Comparison of ENCODE assay signal across 8 cellular contexts in the genomic region with DNA sequence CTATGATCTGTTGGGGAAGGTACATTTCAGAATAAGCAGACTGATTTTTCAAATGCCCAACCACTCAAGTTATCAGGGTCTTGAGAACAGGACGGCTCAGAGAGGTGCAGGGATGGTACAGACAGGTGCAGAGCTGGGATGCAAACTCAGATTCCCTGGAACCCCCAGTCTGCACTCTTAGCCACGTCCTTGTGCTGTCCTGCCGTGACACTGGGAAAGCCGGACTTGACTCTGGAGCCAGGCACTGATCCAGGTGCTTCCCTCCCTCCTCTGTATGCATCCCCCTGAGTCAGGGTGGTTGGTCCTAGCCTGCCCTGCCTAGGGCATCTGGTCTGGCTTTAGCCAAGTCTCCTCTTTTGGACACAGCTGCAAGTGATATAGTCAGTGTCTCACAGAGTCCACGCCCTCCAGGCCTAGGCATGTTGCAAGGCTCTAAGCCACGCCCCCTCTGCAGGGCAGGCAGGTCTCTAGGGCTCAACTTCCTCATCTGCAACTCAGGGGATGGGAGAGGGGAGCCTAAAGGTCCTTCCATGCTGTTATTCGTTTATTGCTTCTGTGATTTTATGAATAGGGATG.
DNase-seq lines count a peak whose midpoint lies in the region; ATAC-seq and TF ChIP-seq lines count a peak whose summit lies in the region.

No MANE protein-coding gene starts in this region.

- H3K27me3 ChIP-seq in adrenal gland (no peaks in the 10 kb centered on the region), osteoblast (ENCODE audit: insufficient read depth, low read length) (no peaks in the 10 kb centered on the region)

- H3K4me2 ChIP-seq in osteoblast (ENCODE audit: insufficient read depth, low read length) = no peak overlapping the region

- peak; percentile 29 to 55 for ATAC-seq in natural killer cell treated with Interleukin-12 subunit alpha and Interleukin-12 subunit beta and Interleukin-15 and Interleukin-18, amount 100 ng/mL, for 72 hours
- ATAC-seq in natural killer cell (no peak), GM18909 (IDR thresholded peaks at IDR 0.05; ENCODE audit: poor library complexity, unreplicated experiment) (no peak)

- H2AFZ ChIP-seq in osteoblast (ENCODE audit: low read length) = no peak overlapping the region

- H3K4me1 ChIP-seq in adrenal gland (replicated peaks in 1 of 2) (peaks cover 0 to 7% of the 10 kb centered on the region in 2 donors), osteoblast (ENCODE audit: insufficient read depth, low read length) (no peaks in the 10 kb centered on the region)

- no peak overlapping the region for H3K4me3 Mint-ChIP-seq in natural killer cell treated with Interleukin-12 subunit alpha and Interleukin-12 subunit beta and Interleukin-15 and Interleukin-18, amount 100 ng/mL, for 72 hours
- H3K4me3 Mint-ChIP-seq in natural killer cell = no peak overlapping the region

- H3K4me3 ChIP-seq in adrenal gland (no peak overlapping the region), osteoblast (ENCODE audit: insufficient read depth, low read length) (no peak overlapping the region)

- WGBS in adrenal gland, 4 donors = 48 to 86% (median 69%) methylated on average over 4 to 7 of the region's 7 CpGs

- H3K36me3 ChIP-seq in adrenal gland (replicated peaks in 1 of 2) = no peaks in the 10 kb centered on the region
- H3K36me3 ChIP-seq in osteoblast (ENCODE audit: insufficient read depth, low read length) = no peaks in the 10 kb centered on the region

- no peak overlapping the region for H3K27ac Mint-ChIP-seq in natural killer cell treated with Interleukin-12 subunit alpha and Interleukin-12 subunit beta and Interleukin-15 and Interleukin-18, amount 100 ng/mL, for 72 hours
- H3K27ac Mint-ChIP-seq in natural killer cell = no peak overlapping the region

- H3K79me2 ChIP-seq in osteoblast (ENCODE audit: insufficient read depth, low read length) = no peaks in the 10 kb centered on the region

- intact Hi-C loops in natural killer cell (cut with micrococcal nuclease) (no loop called here), adrenal gland (cut with DNase I) (no loop called here)

- H3K9me3 ChIP-seq in adrenal gland (replicated peaks in 1 of 3) = no peaks in the 10 kb centered on the region
- no peaks in the 10 kb centered on the region for H3K9me3 ChIP-seq in osteoblast (ENCODE audit: low read depth, low read length)

- TF ChIP-seq CTCF in natural killer cell (IDR thresholded peaks at IDR 0.05) (no peak), adrenal gland (IDR thresholded peaks at IDR 0.05) (no peak), osteoblast (IDR thresholded peaks at IDR 0.05; ENCODE audit: extremely low read depth, low read depth, low read length) (no peak)

- no peak for DNase-seq in natural killer cell treated with Interleukin-12 subunit alpha and Interleukin-12 subunit beta and Interleukin-15 and Interleukin-18, amount 100 ng/mL, for 72 hours (ENCODE audit: low spot score)
- DNase-seq in natural killer cell (no peak), NCI-H69 (lab: John Stamatoyannopoulos, UW) (peak; percentile 83), adrenal gland (peak in 6 of 7 donors; percentile 29 to 66 (median 30)), osteoblast (ENCODE audit: insufficient read length, low spot score, missing footprints) (peak; percentile 69), cerebellar cortex (ENCODE audit: low spot score) (no peak), NCI-H226 (no peak)

- no peaks in the 10 kb centered on the region for H3K36me3 Mint-ChIP-seq in natural killer cell treated with Interleukin-12 subunit alpha and Interleukin-12 subunit beta and Interleukin-15 and Interleukin-18, amount 100 ng/mL, for 72 hours
- H3K36me3 Mint-ChIP-seq in natural killer cell = no peaks in the 10 kb centered on the region

- peaks cover 0 to 15% of the 10 kb centered on the region in 2 donors for H3K27me3 Mint-ChIP-seq in natural killer cell treated with Interleukin-12 subunit alpha and Interleukin-12 subunit beta and Interleukin-15 and Interleukin-18, amount 100 ng/mL, for 72 hours
- peaks cover 10 to 17% of the 10 kb centered on the region in 2 donors for H3K27me3 Mint-ChIP-seq in natural killer cell (ENCODE audit: low read depth in 2 of 2)

- H4K20me1 ChIP-seq in osteoblast (ENCODE audit: insufficient read depth, low read length) = no peaks in the 10 kb centered on the region

- H3K9me3 Mint-ChIP-seq in natural killer cell treated with Interleukin-12 subunit alpha and Interleukin-12 subunit beta and Interleukin-15 and Interleukin-18, amount 100 ng/mL, for 72 hours = no peaks in the 10 kb centered on the region
- no peaks in the 10 kb centered on the region for H3K9me3 Mint-ChIP-seq in natural killer cell

- TF ChIP-seq POLR2A in adrenal gland (IDR thresholded peaks at IDR 0.05) = no peak

- H3K27ac ChIP-seq in adrenal gland (no peak overlapping the region), osteoblast (ENCODE audit: low read depth, low read length) (no peak overlapping the region)

- H3K4me1 Mint-ChIP-seq in natural killer cell treated with Interleukin-12 subunit alpha and Interleukin-12 subunit beta and Interleukin-15 and Interleukin-18, amount 100 ng/mL, for 72 hours (ENCODE audit: low read depth in 2 of 2) = peaks cover 0 to 5% of the 10 kb centered on the region in 2 donors
- peaks cover 3 to 4% of the 10 kb centered on the region in 2 donors for H3K4me1 Mint-ChIP-seq in natural killer cell

Comparison
In these comparisons a context has a peak if more than half of its experiments do, and no peak if none do; other contexts are left out.
1. ATAC-seq: peak in natural killer cell treated with Interleukin-12 subunit alpha and Interleukin-12 subunit beta and Interleukin-15 and Interleukin-18, amount 100 ng/mL, for 72 hours (2 of 2); none in natural killer cell (0 of 3) and GM18909 (single experiment).
2. DNase-seq: peak in NCI-H69 (single experiment), adrenal gland (6 of 7) and osteoblast (single experiment); none in natural killer cell treated with Interleukin-12 subunit alpha and Interleukin-12 subunit beta and Interleukin-15 and Interleukin-18, amount 100 ng/mL, for 72 hours (single experiment), natural killer cell (single experiment), cerebellar cortex (single experiment) and NCI-H226 (single experiment).